In the genomic region with DNA sequence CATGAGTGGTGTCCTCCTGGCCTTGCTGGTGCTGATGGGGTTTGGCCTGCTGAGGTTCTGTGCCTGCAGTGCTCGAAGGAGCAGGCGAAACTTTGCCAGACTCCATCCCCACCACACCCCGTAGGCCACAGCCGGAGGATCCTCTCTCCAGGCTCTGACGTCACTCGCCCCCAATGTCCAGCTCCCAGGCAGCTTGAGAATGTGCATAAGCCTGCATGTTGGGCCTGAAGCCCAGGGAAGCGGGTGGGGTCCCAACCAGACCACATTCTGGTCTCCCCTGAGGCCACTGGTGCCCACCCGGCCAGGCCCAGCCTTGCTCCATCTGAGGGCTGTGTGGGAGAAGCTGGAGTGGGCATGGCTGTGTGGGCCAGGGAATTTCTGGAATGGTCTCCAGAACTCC, we compare ENCODE assay signal across 14 cellular contexts.
DNase-seq lines count a peak whose midpoint lies in the region; ATAC-seq and TF ChIP-seq lines count a peak whose summit lies in the region.
"Had no signal": no experiment of that assay in that cellular context is flagged by ENCODE, and none has a peak within 500 bp of the region (broad histone marks: within the 10 kb centered on the region; RNA-seq: fewer than 3 reads in every experiment).

No MANE protein-coding gene starts in this region.

- no peak for TF ChIP-seq POLR2A in breast epithelium (IDR thresholded peaks at IDR 0.05)

- peaks cover 20% of the 10 kb centered on the region for H3K9me3 Mint-ChIP-seq in MCF 10A (ENCODE audit: unreplicated experiment)
- H3K9me3 Mint-ChIP-seq: activated CD4-positive, alpha-beta memory T cell treated with anti-CD3 and anti-CD28 coated beads for 36 hours had no signal

- H3K27me3 Mint-ChIP-seq in MCF 10A (ENCODE audit: insufficient read depth, unreplicated experiment), result no peaks in the 10 kb centered on the region
- H3K27me3 Mint-ChIP-seq: brain had no signal

- CTCF ChIA-PET in MCF 10A (lab: Yijun Ruan, JAX), result interaction anchor here (0.6 to 0.7 kb wide), 2 partner anchors 205 to 335 kb away, joined by 3 read pairs; no protein-coding TSS in a partner anchor

- ATAC-seq in HG03521 (IDR thresholded peaks at IDR 0.05; ENCODE audit: unreplicated experiment) (no peak), GM18909 (IDR thresholded peaks at IDR 0.05; ENCODE audit: poor library complexity, unreplicated experiment) (no peak)

- H3K27me3 ChIP-seq in breast epithelium, result no peaks in the 10 kb centered on the region

- H3K4me3 ChIP-seq in breast epithelium (no peak overlapping the region), fibroblast of pulmonary artery (replicated peaks; ENCODE audit: low read depth, low read length) (no peak overlapping the region)
- H3K4me3 ChIP-seq: smooth muscle cell had no signal

- H3K36me3 Mint-ChIP-seq in MCF 10A (ENCODE audit: insufficient read depth, unreplicated experiment), result peaks cover 12% of the 10 kb centered on the region
- H3K36me3 Mint-ChIP-seq: activated CD4-positive, alpha-beta memory T cell treated with anti-CD3 and anti-CD28 coated beads for 36 hours; brain had no signal

- H3K36me3 ChIP-seq in breast epithelium, result no peaks in the 10 kb centered on the region

- intact Hi-C loops in breast epithelium (cut with DNase I; ENCODE audit: low total_unique reads), result no loop called here
- intact Hi-C loops in MCF 10A (cut with micrococcal nuclease), result no loop called here

- no TSS peak for BruUV-seq in MCF 10A (replicated peaks; lab: Mats Ljungman, UMichigan)

- no peak overlapping the region for H3K4me3 Mint-ChIP-seq in MCF 10A (ENCODE audit: unreplicated experiment)
- H3K4me3 Mint-ChIP-seq: activated CD4-positive, alpha-beta memory T cell treated with anti-CD3 and anti-CD28 coated beads for 36 hours; brain; stimulated activated naive CD8-positive, alpha-beta T cell treated with anti-CD3 and anti-CD28 coated beads, Interleukin-15, amount 100 ng/mL, for 72 hours had no signal

- H3K4me1 Mint-ChIP-seq in MCF 10A (ENCODE audit: insufficient read depth, unreplicated experiment), result peaks cover 15% of the 10 kb centered on the region
- H3K4me1 Mint-ChIP-seq: stimulated activated naive CD8-positive, alpha-beta T cell treated with anti-CD3 and anti-CD28 coated beads, Interleukin-15, amount 100 ng/mL, for 72 hours had no signal

- peak; percentile 29 to 39 for DNase-seq in breast epithelium (ENCODE audit: low spot score in 2 of 2)
- DNase-seq in MCF 10A (ENCODE audit: unreplicated experiment), result no peak
- peak; percentile 53 for DNase-seq in fibroblast of pulmonary artery (ENCODE audit: low read depth)
- DNase-seq in mucosa of gallbladder (ENCODE audit: low spot score), result peak; percentile 73
- no peak for DNase-seq in COR-L47 (lab: John Stamatoyannopoulos, UW)
- DNase-seq in NCI-H345 treated with DMSO at 0.1 percent for 48 hours (lab: John Stamatoyannopoulos, UW; ENCODE audit: unreplicated experiment), result no peak
- DNase-seq: activated CD4-positive, alpha-beta memory T cell treated with anti-CD3 and anti-CD28 coated beads for 36 hours; MM.1S; NCI-H2081; stimulated activated naive CD8-positive, alpha-beta T cell treated with anti-CD3 and anti-CD28 coated beads, Interleukin-15, amount 100 ng/mL, for 72 hours had no signal

- POLR2A ChIA-PET in MCF 10A (lab: Yijun Ruan, JAX), result interaction anchor here (0.6 to 3.5 kb wide), 3 partner anchors 10 to 18 kb away, joined by 3 to 35 read pairs (median 3); no protein-coding TSS in a partner anchor

- H3K9me3 ChIP-seq in breast epithelium, result no peaks in the 10 kb centered on the region

- H3K27ac Mint-ChIP-seq in MCF 10A (ENCODE audit: low read depth, unreplicated experiment), result no peak overlapping the region
- H3K27ac Mint-ChIP-seq: activated CD4-positive, alpha-beta memory T cell treated with anti-CD3 and anti-CD28 coated beads for 36 hours; stimulated activated naive CD8-positive, alpha-beta T cell treated with anti-CD3 and anti-CD28 coated beads, Interleukin-15, amount 100 ng/mL, for 72 hours had no signal

- TF ChIP-seq CTCF in breast epithelium (IDR thresholded peaks at IDR 0.05), result no peak
- TF ChIP-seq CTCF in MCF 10A (IDR thresholded peaks at IDR 0.05; ENCODE audit: unreplicated experiment), result no peak
- TF ChIP-seq CTCF in fibroblast of pulmonary artery (IDR thresholded peaks at IDR 0.05; ENCODE audit: low read length, missing control alignments), result no peak

- H3K4me1 ChIP-seq in breast epithelium, result peaks cover 0 to 5% of the 10 kb centered on the region in 2 donors

- H3K27ac ChIP-seq in breast epithelium, result peak overlapping the region; percentile 83 to 95

Comparison
In these comparisons a context has a peak if more than half of its experiments do, and no peak if none do; other contexts are left out.
1. DNase-seq: peak in breast epithelium (2 of 2), fibroblast of pulmonary artery (single experiment) and mucosa of gallbladder (single experiment); none in MCF 10A (single experiment), COR-L47 (single experiment) and NCI-H345 treated with DMSO at 0.1 percent for 48 hours (single experiment).